Comparison of ENCODE assay signal across 14 cellular contexts in genomic region chr13:97430296-97430695, GRCh38. TPM values are rescaled to one million over a fixed set of nuclear protein-coding genes. Genes with fewer than 3 reads are reported as not detected.
A peak's percentile ranks its signal among the peaks of the same experiment; 100 is the strongest.
DNase-seq lines count a peak whose midpoint lies in the region; ATAC-seq lines count a peak whose summit lies in the region.
"Had no signal": no experiment of that assay in that cellular context is flagged by ENCODE, and none has a peak within 500 bp of the region (broad histone marks: within the 10 kb centered on the region; RNA-seq: fewer than 3 reads in every experiment).

No MANE protein-coding gene starts in this region.

- H3K4me1 ChIP-seq in adipocyte (ENCODE audit: control insufficient read depth, insufficient read depth, low read length) (peaks cover 15% of the 10 kb centered on the region), mesenchymal stem cell (ENCODE audit: control insufficient read depth, insufficient read depth, low read depth, low read length) (no peaks in the 10 kb centered on the region)
- H3K4me1 ChIP-seq: BE2C had no signal

- WGBS in mesenchymal stem cell, result 88% methylated on average over 4 of the region's 4 CpGs

- H2BK15ac ChIP-seq in mesenchymal stem cell (ENCODE audit: low read depth, poor library complexity, severe bottlenecking), result no peak overlapping the region

- H3K4me2 ChIP-seq in mesenchymal stem cell (ENCODE audit: low read length, poor library complexity, severe bottlenecking), result no peak overlapping the region

- no peak overlapping the region for H2AK5ac ChIP-seq in mesenchymal stem cell (ENCODE audit: low read length, severe bottlenecking)

- H2BK5ac ChIP-seq in mesenchymal stem cell (ENCODE audit: low read depth, low read length, poor library complexity, severe bottlenecking), result no peak overlapping the region

- H3K14ac ChIP-seq in mesenchymal stem cell (ENCODE audit: low read length in 2 of 2), result no peak overlapping the region

- no peak overlapping the region for H3K23ac ChIP-seq in mesenchymal stem cell (ENCODE audit: low read length in 2 of 2)

- no peak overlapping the region for H4K91ac ChIP-seq in mesenchymal stem cell (ENCODE audit: low read length)

- no peak overlapping the region for H4K8ac ChIP-seq in mesenchymal stem cell (ENCODE audit: low read length)

- H3K36me3 ChIP-seq in adipocyte (ENCODE audit: control insufficient read depth, insufficient read depth, low read length, severe bottlenecking) (no peaks in the 10 kb centered on the region), mesenchymal stem cell (ENCODE audit: control insufficient read depth in 1 of 2, insufficient read depth in 2 of 2, low read depth in 1 of 2, low read length in 2 of 2) (no peaks in the 10 kb centered on the region)
- H3K36me3 ChIP-seq: BE2C, right lobe of liver, thoracic aorta had no signal

- ATAC-seq in HG03432 (IDR thresholded peaks at IDR 0.05; ENCODE audit: unreplicated experiment), result no peak
- ATAC-seq in GM21360 (IDR thresholded peaks at IDR 0.05; ENCODE audit: unreplicated experiment), result no peak
- ATAC-seq: right lobe of liver had no signal

- no peak overlapping the region for H3K4ac ChIP-seq in mesenchymal stem cell (ENCODE audit: low read depth in 1 of 2, low read length in 2 of 2)

- peak; percentile 25 for DNase-seq in NCI-H1417 treated with DMSO at 0.1 percent for 48 hours (lab: John Stamatoyannopoulos, UW)
- no peak for DNase-seq in adipocyte (ENCODE audit: low read depth)
- no peak for DNase-seq in mesenchymal stem cell
- peak; percentile 67 for DNase-seq in superior temporal gyrus (ENCODE audit: extremely low spot score)
- no peak for DNase-seq in hepatic stellate cell (ENCODE audit: low spot score)
- DNase-seq: activated CD4-positive, alpha-beta T cell treated with anti-CD3 and anti-CD28 coated beads for 4 hours; activated naive CD4-positive, alpha-beta T cell treated with Interleukin-2 at 50 U/mL for 16 hours; BE2C; right lobe of liver; stimulated activated CD4-positive, alpha-beta T cell treated with anti-CD3 and anti-CD28 coated beads, Interleukin-2, amount 100 ng/mL, for 48 hours had no signal

- H2AFZ ChIP-seq in mesenchymal stem cell (ENCODE audit: low read depth, low read length), result no peak overlapping the region

- no peak overlapping the region for H3K18ac ChIP-seq in mesenchymal stem cell (ENCODE audit: low read depth in 1 of 2, low read length in 2 of 2)

- H3K9ac ChIP-seq in adipocyte (ENCODE audit: low read length) (peak overlapping the region; percentile 22), mesenchymal stem cell (ENCODE audit: low read length) (peak overlapping the region; percentile 64)

- H2BK120ac ChIP-seq in mesenchymal stem cell (ENCODE audit: low read depth, low read length), result no peak overlapping the region

- H3K27ac ChIP-seq in mesenchymal stem cell (ENCODE audit: low read length, poor library complexity, severe bottlenecking), result no peak overlapping the region
- H3K27ac ChIP-seq: right lobe of liver, SJSA1, thoracic aorta had no signal

- H3K79me1 ChIP-seq in mesenchymal stem cell (replicated peaks; ENCODE audit: low read length, poor library complexity, severe bottlenecking), result peaks cover 14% of the 10 kb centered on the region

- H2BK12ac ChIP-seq in mesenchymal stem cell (ENCODE audit: low read length in 2 of 2), result no peak overlapping the region

- H3K9me3 ChIP-seq in adipocyte (ENCODE audit: control insufficient read depth, low read length) (no peaks in the 10 kb centered on the region), mesenchymal stem cell (ENCODE audit: control insufficient read depth, low read length) (no peaks in the 10 kb centered on the region)
- H3K9me3 ChIP-seq: BE2C, right lobe of liver, SJSA1, thoracic aorta had no signal

- H3K27me3 ChIP-seq in adipocyte (replicated peaks; ENCODE audit: control insufficient read depth, insufficient read depth, low read length) (no peaks in the 10 kb centered on the region), mesenchymal stem cell (ENCODE audit: control insufficient read depth in 1 of 2, insufficient read depth in 1 of 2, low read length in 2 of 2) (no peaks in the 10 kb centered on the region)
- H3K27me3 ChIP-seq: BE2C, right lobe of liver, SJSA1 had no signal

- H3K4me3 ChIP-seq in adipocyte (ENCODE audit: low read length) (peak overlapping the region; percentile 61), mesenchymal stem cell (ENCODE audit: insufficient read depth in 1 of 2, low read depth in 1 of 2, low read length in 2 of 2) (peak overlapping the region in 1 of 2 experiments; percentile 36)
- H3K4me3 ChIP-seq: right lobe of liver, SJSA1 had no signal

RNA-seq across cellular contexts. Expression of gene RAP2A, which starts 3.7 kb away (rescaled TPM):
- polyA plus RNA-seq in mesenchymal stem cell (2013, experiment 1 of 2), result 15.2 TPM
- polyA plus RNA-seq in mesenchymal stem cell (2013, experiment 2 of 2), result 15.4 TPM

Comparison
In these comparisons a context has a peak if more than half of its experiments do, and no peak if none do; other contexts are left out.
1. DNase-seq: peak in NCI-H1417 treated with DMSO at 0.1 percent for 48 hours (single experiment) and superior temporal gyrus (single experiment); none in adipocyte (single experiment), mesenchymal stem cell (single experiment) and hepatic stellate cell (single experiment).